Comparison of ENCODE assay signal across 1 cellular context in the genomic region with DNA sequence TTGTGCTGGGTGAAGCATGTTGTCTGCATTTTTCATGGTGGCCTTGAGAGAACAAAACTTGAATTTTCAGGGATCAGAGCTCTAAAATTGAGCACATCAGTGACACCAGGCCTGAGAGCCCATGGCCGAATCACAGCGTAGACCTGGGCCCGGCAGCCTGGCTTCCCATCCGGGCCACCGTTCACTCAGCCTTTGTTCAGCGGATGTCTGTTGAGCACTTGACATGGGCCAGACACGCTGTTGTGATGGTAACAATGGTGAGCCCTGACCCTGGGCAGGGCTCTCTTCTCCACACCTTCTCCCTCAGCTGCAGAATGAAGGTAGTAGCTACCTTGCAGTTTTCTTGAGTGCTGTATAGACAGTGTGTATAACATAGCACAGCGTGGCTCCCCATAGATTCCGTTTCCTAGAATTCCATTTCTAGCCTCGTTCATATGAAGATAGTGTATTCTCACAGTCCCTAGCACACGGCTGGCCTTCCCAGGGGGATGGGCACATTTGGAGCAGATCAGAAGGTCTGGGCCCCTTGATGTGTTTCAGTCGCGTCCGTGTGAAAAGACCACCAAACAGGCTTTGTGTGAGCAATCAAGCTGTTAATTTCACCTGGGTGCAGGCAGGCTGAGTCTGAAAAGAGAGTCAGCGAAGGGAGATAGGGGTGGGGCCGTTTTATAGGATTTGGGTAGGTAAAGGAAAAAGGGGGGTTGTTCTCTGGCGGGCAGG.
TF ChIP-seq lines count a peak whose summit lies in the region.

No MANE protein-coding gene starts in this region.

TF ChIP-seq in HepG2, 621 proteins besides CTCF, POLR2A, EP300 and RAD21 (continued from another document):
- TF ChIP-seq ZSCAN5A (CRISPR knock-in tag; IDR thresholded peaks at IDR 0.05; ENCODE audit: borderline replicate concordance) = no peak
